In the genomic region with DNA sequence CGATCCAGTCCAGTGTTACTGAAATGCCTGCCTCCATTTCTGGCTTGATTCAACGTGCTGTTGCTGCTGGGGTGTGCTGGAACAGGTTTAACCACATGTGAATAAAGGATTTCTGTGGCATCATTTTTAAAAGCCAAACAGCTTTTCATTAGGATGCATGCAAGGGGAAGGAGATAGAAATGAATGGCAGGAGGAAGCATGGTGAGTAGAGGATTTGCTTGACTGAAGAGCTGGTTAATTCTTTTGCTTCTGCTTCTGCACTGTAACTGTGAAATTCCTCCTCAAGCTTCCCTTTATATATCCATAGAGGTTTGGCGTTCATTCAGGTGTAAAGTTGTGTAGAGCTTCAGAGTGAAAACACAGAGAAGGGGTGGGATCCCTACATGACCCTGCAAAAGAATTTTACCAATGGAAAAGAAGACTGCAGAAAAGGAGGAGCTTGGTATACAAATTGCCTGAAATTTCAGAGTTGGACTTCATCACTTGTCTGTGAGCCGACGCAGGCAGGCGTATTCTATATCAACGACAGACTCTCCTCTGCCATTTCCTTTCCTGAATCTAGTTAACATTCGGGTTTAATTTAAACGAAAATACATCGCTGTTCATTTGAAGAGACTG, we compare ENCODE assay signal across 1 cellular context.
TF ChIP-seq lines count a peak whose summit lies in the region.

A gene with protein sequence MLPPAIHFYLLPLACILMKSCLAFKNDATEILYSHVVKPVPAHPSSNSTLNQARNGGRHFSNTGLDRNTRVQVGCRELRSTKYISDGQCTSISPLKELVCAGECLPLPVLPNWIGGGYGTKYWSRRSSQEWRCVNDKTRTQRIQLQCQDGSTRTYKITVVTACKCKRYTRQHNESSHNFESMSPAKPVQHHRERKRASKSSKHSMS (minus strand): TSS at position 270 of the 618 bp plus-strand sequence. CDS start 70 bp downstream, at position 200.

TF ChIP-seq in HepG2, 621 proteins besides CTCF, POLR2A, EP300 and RAD21:
- TF ChIP-seq ELF4 (CRISPR knock-in tag; IDR thresholded peaks at IDR 0.05; ENCODE audit: borderline replicate concordance) (no peak), HDAC2 (CRISPR knock-in tag; IDR thresholded peaks at IDR 0.05) (no peak), RFX1 (IDR thresholded peaks at IDR 0.05) (no peak), ZNF768 (CRISPR knock-in tag; IDR thresholded peaks at IDR 0.05) (no peak), HNRNPH1 (optimal IDR thresholded peaks at IDR 0.05; ENCODE audit: low read depth, low read length) (no peak), ZNF253 (CRISPR knock-in tag; IDR thresholded peaks at IDR 0.05; ENCODE audit: borderline replicate concordance) (no peak), EEA1 (CRISPR knock-in tag; IDR thresholded peaks at IDR 0.05; ENCODE audit: borderline replicate concordance) (no peak), MEIS2 (CRISPR knock-in tag; IDR thresholded peaks at IDR 0.05) (no peak), REPIN1 (CRISPR knock-in tag; IDR thresholded peaks at IDR 0.05; ENCODE audit: borderline replicate concordance, low read depth) (no peak)
- TF ChIP-seq, protein P1, sequence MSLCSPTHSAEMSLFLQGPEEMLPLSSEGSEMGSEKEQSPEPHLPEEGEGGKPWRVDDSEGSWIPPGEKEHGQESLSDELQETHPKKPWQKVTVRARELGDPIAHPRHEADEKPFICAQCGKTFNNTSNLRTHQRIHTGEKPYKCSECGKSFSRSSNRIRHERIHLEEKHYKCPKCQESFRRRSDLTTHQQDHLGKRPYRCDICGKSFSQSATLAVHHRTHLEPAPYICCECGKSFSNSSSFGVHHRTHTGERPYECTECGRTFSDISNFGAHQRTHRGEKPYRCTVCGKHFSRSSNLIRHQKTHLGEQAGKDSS (CRISPR knock-in tag; IDR thresholded peaks at IDR 0.05; ENCODE audit: borderline replicate concordance, low read depth): no peak
- TF ChIP-seq, protein P2, sequence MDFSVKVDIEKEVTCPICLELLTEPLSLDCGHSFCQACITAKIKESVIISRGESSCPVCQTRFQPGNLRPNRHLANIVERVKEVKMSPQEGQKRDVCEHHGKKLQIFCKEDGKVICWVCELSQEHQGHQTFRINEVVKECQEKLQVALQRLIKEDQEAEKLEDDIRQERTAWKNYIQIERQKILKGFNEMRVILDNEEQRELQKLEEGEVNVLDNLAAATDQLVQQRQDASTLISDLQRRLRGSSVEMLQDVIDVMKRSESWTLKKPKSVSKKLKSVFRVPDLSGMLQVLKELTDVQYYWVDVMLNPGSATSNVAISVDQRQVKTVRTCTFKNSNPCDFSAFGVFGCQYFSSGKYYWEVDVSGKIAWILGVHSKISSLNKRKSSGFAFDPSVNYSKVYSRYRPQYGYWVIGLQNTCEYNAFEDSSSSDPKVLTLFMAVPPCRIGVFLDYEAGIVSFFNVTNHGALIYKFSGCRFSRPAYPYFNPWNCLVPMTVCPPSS (IDR thresholded peaks at IDR 0.05): no peak
- TF ChIP-seq, protein P3, sequence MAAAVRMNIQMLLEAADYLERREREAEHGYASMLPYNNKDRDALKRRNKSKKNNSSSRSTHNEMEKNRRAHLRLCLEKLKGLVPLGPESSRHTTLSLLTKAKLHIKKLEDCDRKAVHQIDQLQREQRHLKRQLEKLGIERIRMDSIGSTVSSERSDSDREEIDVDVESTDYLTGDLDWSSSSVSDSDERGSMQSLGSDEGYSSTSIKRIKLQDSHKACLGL (CRISPR knock-in tag; IDR thresholded peaks at IDR 0.05): no peak
- TF ChIP-seq, protein P4, sequence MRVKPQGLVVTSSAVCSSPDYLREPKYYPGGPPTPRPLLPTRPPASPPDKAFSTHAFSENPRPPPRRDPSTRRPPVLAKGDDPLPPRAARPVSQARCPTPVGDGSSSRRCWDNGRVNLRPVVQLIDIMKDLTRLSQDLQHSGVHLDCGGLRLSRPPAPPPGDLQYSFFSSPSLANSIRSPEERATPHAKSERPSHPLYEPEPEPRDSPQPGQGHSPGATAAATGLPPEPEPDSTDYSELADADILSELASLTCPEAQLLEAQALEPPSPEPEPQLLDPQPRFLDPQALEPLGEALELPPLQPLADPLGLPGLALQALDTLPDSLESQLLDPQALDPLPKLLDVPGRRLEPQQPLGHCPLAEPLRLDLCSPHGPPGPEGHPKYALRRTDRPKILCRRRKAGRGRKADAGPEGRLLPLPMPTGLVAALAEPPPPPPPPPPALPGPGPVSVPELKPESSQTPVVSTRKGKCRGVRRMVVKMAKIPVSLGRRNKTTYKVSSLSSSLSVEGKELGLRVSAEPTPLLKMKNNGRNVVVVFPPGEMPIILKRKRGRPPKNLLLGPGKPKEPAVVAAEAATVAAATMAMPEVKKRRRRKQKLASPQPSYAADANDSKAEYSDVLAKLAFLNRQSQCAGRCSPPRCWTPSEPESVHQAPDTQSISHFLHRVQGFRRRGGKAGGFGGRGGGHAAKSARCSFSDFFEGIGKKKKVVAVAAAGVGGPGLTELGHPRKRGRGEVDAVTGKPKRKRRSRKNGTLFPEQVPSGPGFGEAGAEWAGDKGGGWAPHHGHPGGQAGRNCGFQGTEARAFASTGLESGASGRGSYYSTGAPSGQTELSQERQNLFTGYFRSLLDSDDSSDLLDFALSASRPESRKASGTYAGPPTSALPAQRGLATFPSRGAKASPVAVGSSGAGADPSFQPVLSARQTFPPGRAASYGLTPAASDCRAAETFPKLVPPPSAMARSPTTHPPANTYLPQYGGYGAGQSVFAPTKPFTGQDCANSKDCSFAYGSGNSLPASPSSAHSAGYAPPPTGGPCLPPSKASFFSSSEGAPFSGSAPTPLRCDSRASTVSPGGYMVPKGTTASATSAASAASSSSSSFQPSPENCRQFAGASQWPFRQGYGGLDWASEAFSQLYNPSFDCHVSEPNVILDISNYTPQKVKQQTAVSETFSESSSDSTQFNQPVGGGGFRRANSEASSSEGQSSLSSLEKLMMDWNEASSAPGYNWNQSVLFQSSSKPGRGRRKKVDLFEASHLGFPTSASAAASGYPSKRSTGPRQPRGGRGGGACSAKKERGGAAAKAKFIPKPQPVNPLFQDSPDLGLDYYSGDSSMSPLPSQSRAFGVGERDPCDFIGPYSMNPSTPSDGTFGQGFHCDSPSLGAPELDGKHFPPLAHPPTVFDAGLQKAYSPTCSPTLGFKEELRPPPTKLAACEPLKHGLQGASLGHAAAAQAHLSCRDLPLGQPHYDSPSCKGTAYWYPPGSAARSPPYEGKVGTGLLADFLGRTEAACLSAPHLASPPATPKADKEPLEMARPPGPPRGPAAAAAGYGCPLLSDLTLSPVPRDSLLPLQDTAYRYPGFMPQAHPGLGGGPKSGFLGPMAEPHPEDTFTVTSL (CRISPR knock-in tag; IDR thresholded peaks at IDR 0.05; ENCODE audit: borderline replicate concordance): no peak
TF ChIP-seq in HepG2: peak in this region for 0.
